ENCODE assay signal across 10 cellular contexts in genomic region chr1:119372493-119373086, GRCh38. TPM values are rescaled to one million over a fixed set of nuclear protein-coding genes. Genes with fewer than 3 reads are reported as not detected.
DNase-seq lines count a peak whose midpoint lies in the region; ATAC-seq and TF ChIP-seq lines count a peak whose summit lies in the region.
"Had no signal": no experiment of that assay in that cellular context is flagged by ENCODE, and none has a peak within 500 bp of the region (broad histone marks: within the 10 kb centered on the region; RNA-seq: fewer than 3 reads in every experiment).

No MANE protein-coding gene starts in this region.

- H3K4me1 Mint-ChIP-seq in activated naive CD8-positive, alpha-beta T cell treated with anti-CD3 and anti-CD28 coated beads for 36 hours = peaks cover 11% of the 10 kb centered on the region
- H3K4me1 Mint-ChIP-seq: activated B cell treated with CpG ODN at 0.5 μM for 24 hours had no signal

- no peaks in the 10 kb centered on the region for H3K9me3 ChIP-seq in HCT116 (ENCODE audit: control insufficient read depth in 1 of 2, insufficient read depth in 1 of 2, low read depth in 1 of 2, low read length in 2 of 2)

- no peaks in the 10 kb centered on the region for H4K20me1 ChIP-seq in HCT116 (ENCODE audit: insufficient read depth)

- RAD21 ChIA-PET in HCT116 (lab: Charles Lee; ENCODE audit: low non-redundant PET in 1 of 2, low total read pairs in 2 of 2, uncharacterized antibody in 2 of 2, unreplicated experiment in 2 of 2) = interaction anchor here in 1 of 2 experiments (0.8 kb wide), 1 partner anchor 239 kb away, joined by 4 read pairs; no protein-coding TSS in a partner anchor

- no peak overlapping the region for H3K4me2 ChIP-seq in HCT116 (ENCODE audit: low read length)

- H2AFZ ChIP-seq in HCT116 (ENCODE audit: low read depth, low read length, poor library complexity, severe bottlenecking) = no peak overlapping the region

- DNase-seq in NCI-H146 (lab: John Stamatoyannopoulos, UW) (peak; percentile 2), NCI-H146 treated with DMSO at 0.1 percent for 48 hours (lab: John Stamatoyannopoulos, UW; ENCODE audit: unreplicated experiment) (no peak), HCT116 (ENCODE audit: low read depth, low spot score) (peak; percentile 49), NCI-H524 (lab: John Stamatoyannopoulos, UW) (peak; percentile 66 to 83), fibroblast of the aortic adventitia (ENCODE audit: low read depth) (peak; percentile 27), NCI-H1694 treated with DMSO at 0.1 percent for 48 hours (lab: John Stamatoyannopoulos, UW) (no peak)
- DNase-seq in activated naive CD8-positive, alpha-beta T cell treated with anti-CD3 and anti-CD28 coated beads for 36 hours = no peak
- DNase-seq: activated B cell treated with CpG ODN at 0.5 μM for 24 hours had no signal

- peak; percentile 10 to 35 (median 25); a peak in 2 of 6 replicates for TF ChIP-seq CTCF in HCT116 (IDR thresholded peaks at IDR 0.05 in 2 of 3, conservative IDR thresholded peaks at IDR 0.05 in 1 of 3; ENCODE audit: borderline replicate concordance in 1 of 3, insufficient read depth in 1 of 3, low read depth in 2 of 3, low read length in 2 of 3)
- TF ChIP-seq CTCF in fibroblast of the aortic adventitia (IDR thresholded peaks at IDR 0.05; ENCODE audit: insufficient read depth, low read length) = no peak

- no peaks in the 10 kb centered on the region for H3K9me2 ChIP-seq in HCT116 (ENCODE audit: insufficient read depth)

- no peaks in the 10 kb centered on the region for H3K36me3 Mint-ChIP-seq in activated naive CD8-positive, alpha-beta T cell treated with anti-CD3 and anti-CD28 coated beads for 36 hours

- intact Hi-C loops in HCT116 (cut with micrococcal nuclease) = loop anchor here (2.0 kb wide), 1 partner anchor 238 kb away; no protein-coding TSS in a partner anchor

- H3K4me3 Mint-ChIP-seq in activated naive CD8-positive, alpha-beta T cell treated with anti-CD3 and anti-CD28 coated beads for 36 hours = no peak overlapping the region
- H3K4me3 Mint-ChIP-seq: activated B cell treated with CpG ODN at 0.5 μM for 24 hours had no signal

- TF ChIP-seq RAD21 in HCT116 (IDR thresholded peaks at IDR 0.05; ENCODE audit: low read depth) = peak; percentile 54; the same call in 1 of the 2 replicates

- peaks cover 0 to 8% of the 10 kb centered on the region in 2 experiments; a peak in 1 of 4 replicates for H3K4me1 ChIP-seq in HCT116 (ENCODE audit: control insufficient read depth in 1 of 2, insufficient read depth in 2 of 2, low read length in 2 of 2)

- no TSS peak for BruUV-seq in HCT116 (replicated peaks; lab: Mats Ljungman, UMichigan)

- POLR2A ChIA-PET in HCT116 (lab: Charles Lee) = no interaction called here

- no peak overlapping the region for H3K9ac ChIP-seq in HCT116 (ENCODE audit: low read length)

- no peak overlapping the region for H3K27ac Mint-ChIP-seq in activated naive CD8-positive, alpha-beta T cell treated with anti-CD3 and anti-CD28 coated beads for 36 hours
- H3K27ac Mint-ChIP-seq: activated B cell treated with CpG ODN at 0.5 μM for 24 hours had no signal

- no peak for TF ChIP-seq POLR2A in HCT116 (IDR thresholded peaks at IDR 0.05; ENCODE audit: borderline replicate concordance, extremely low read depth, insufficient read depth, insufficient read length)

- H3K27ac ChIP-seq in HCT116 (ENCODE audit: low read depth, low read length) = no peak overlapping the region

- H3K4me3 ChIP-seq in HCT116 (replicated peaks in 1 of 2; ENCODE audit: low read depth in 1 of 2, low read length in 2 of 2) (no peak overlapping the region), fibroblast of the aortic adventitia (ENCODE audit: low read depth, low read length) (no peak overlapping the region)

- H3K9me3 Mint-ChIP-seq in activated naive CD8-positive, alpha-beta T cell treated with anti-CD3 and anti-CD28 coated beads for 36 hours = peaks cover 5% of the 10 kb centered on the region

- ATAC-seq in HCT116 (peak; percentile 79), GM19467 (IDR thresholded peaks at IDR 0.05; ENCODE audit: unreplicated experiment) (no peak)

- H3K36me3 ChIP-seq in HCT116 (ENCODE audit: control insufficient read depth in 1 of 2, insufficient read depth in 2 of 2, low read length in 2 of 2) = no peaks in the 10 kb centered on the region

- CTCF ChIA-PET in HCT116 (lab: Charles Lee) = interaction anchor here (0.8 to 1.7 kb wide), 9 partner anchors 98 to 497 kb away, joined by 3 to 11 read pairs (median 5); no protein-coding TSS in a partner anchor

- 0 out of 2 replicates have a peak, but pooled peaks cover 7% of the 10 kb centered on the region for H3K27me3 ChIP-seq in HCT116 (ENCODE audit: insufficient read depth, low read length)

- peaks cover 26% of the 10 kb centered on the region for H3K27me3 Mint-ChIP-seq in activated naive CD8-positive, alpha-beta T cell treated with anti-CD3 and anti-CD28 coated beads for 36 hours

- no peaks in the 10 kb centered on the region for H3K79me2 ChIP-seq in HCT116 (ENCODE audit: insufficient read depth, low read length)

TF ChIP-seq in HCT116, 20 proteins besides CTCF, POLR2A, EP300 and RAD21:
- TF ChIP-seq TCF7L2 (IDR thresholded peaks at IDR 0.05; ENCODE audit: borderline replicate concordance, extremely low read depth, insufficient read depth, insufficient read length) = no peak
- no peak for TF ChIP-seq SIN3A (IDR thresholded peaks at IDR 0.05; ENCODE audit: low read depth)
- no peak for TF ChIP-seq CEBPB (IDR thresholded peaks at IDR 0.05; ENCODE audit: low read depth)
- no peak for TF ChIP-seq FOSL1 (IDR thresholded peaks at IDR 0.05; ENCODE audit: low read depth)
- no peak for TF ChIP-seq REST (IDR thresholded peaks at IDR 0.05; ENCODE audit: low read depth)
- TF ChIP-seq, protein P1, sequence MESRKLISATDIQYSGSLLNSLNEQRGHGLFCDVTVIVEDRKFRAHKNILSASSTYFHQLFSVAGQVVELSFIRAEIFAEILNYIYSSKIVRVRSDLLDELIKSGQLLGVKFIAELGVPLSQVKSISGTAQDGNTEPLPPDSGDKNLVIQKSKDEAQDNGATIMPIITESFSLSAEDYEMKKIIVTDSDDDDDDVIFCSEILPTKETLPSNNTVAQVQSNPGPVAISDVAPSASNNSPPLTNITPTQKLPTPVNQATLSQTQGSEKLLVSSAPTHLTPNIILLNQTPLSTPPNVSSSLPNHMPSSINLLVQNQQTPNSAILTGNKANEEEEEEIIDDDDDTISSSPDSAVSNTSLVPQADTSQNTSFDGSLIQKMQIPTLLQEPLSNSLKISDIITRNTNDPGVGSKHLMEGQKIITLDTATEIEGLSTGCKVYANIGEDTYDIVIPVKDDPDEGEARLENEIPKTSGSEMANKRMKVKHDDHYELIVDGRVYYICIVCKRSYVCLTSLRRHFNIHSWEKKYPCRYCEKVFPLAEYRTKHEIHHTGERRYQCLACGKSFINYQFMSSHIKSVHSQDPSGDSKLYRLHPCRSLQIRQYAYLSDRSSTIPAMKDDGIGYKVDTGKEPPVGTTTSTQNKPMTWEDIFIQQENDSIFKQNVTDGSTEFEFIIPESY (IDR thresholded peaks at IDR 0.05; ENCODE audit: extremely low read depth, insufficient replicate concordance, low read length) = no peak
- TF ChIP-seq, protein P2, sequence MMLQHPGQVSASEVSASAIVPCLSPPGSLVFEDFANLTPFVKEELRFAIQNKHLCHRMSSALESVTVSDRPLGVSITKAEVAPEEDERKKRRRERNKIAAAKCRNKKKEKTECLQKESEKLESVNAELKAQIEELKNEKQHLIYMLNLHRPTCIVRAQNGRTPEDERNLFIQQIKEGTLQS (IDR thresholded peaks at IDR 0.05) = no peak
- no peak for TF ChIP-seq JUND (IDR thresholded peaks at IDR 0.05)
- TF ChIP-seq ZFX (IDR thresholded peaks at IDR 0.05) = no peak
- no peak for TF ChIP-seq SP1 (IDR thresholded peaks at IDR 0.05; ENCODE audit: low read depth)
- no peak for TF ChIP-seq SRF (IDR thresholded peaks at IDR 0.05; ENCODE audit: low read depth)
- no peak for TF ChIP-seq ELF1 (IDR thresholded peaks at IDR 0.05; ENCODE audit: borderline replicate concordance, low read depth)
- no peak for TF ChIP-seq ZNF274 (IDR thresholded peaks at IDR 0.05; ENCODE audit: low read depth, low read length)

RNA-seq across cellular contexts. Expression of gene HAO2, which starts 4.0 kb away (rescaled TPM):
- total RNA-seq in HCT116 (2021; ENCODE audit: unreplicated experiment) (not detected), fibroblast of the aortic adventitia (ENCODE audit: low replicate concordance) (not detected in 2 replicates)
- not detected in 2 replicates for polyA plus RNA-seq in HCT116 (2012)
- total RNA-seq in activated naive CD8-positive, alpha-beta T cell treated with anti-CD3 and anti-CD28 coated beads for 36 hours = not detected
- total RNA-seq: activated B cell treated with CpG ODN at 0.5 μM for 24 hours had no signal
- polyA plus RNA-seq: neural cell had no signal

RNA-seq across cellular contexts. Expression of gene HSD3B2, which starts 42.4 kb away (rescaled TPM):
- total RNA-seq in HCT116 (2021; ENCODE audit: unreplicated experiment) (1.4 TPM), fibroblast of the aortic adventitia (ENCODE audit: low replicate concordance) (not detected in 2 replicates)
- not detected in 2 replicates for polyA plus RNA-seq in HCT116 (2012)
- total RNA-seq in activated naive CD8-positive, alpha-beta T cell treated with anti-CD3 and anti-CD28 coated beads for 36 hours = not detected
- total RNA-seq: activated B cell treated with CpG ODN at 0.5 μM for 24 hours had no signal
- polyA plus RNA-seq: neural cell had no signal

Comparison
In these comparisons a context has a peak if more than half of its experiments do, and no peak if none do; other contexts are left out.
1. DNase-seq: peak in NCI-H146 (single experiment), HCT116 (single experiment), NCI-H524 (2 of 2) and fibroblast of the aortic adventitia (single experiment); none in NCI-H146 treated with DMSO at 0.1 percent for 48 hours (single experiment), activated naive CD8-positive, alpha-beta T cell treated with anti-CD3 and anti-CD28 coated beads for 36 hours (single experiment) and NCI-H1694 treated with DMSO at 0.1 percent for 48 hours (single experiment).